ENCODE assay signal across 8 cellular contexts in genomic region chr1:163528710-163529348, GRCh38.
A peak's percentile ranks its signal among the peaks of the same experiment; 100 is the strongest.
DNase-seq lines count a peak whose midpoint lies in the region; ATAC-seq, FAIRE-seq and TF ChIP-seq lines count a peak whose summit lies in the region.

No MANE protein-coding gene starts in this region.

- peaks cover 0 to 5% of the 10 kb centered on the region in 2 donors for H3K9me3 Mint-ChIP-seq in stimulated activated naive CD8-positive, alpha-beta T cell treated with anti-CD3 and anti-CD28 coated beads, Interleukin-15, amount 100 ng/mL, for 72 hours
- peaks cover 3% of the 10 kb centered on the region for H3K9me3 Mint-ChIP-seq in neural progenitor cell
- no peaks in the 10 kb centered on the region for H3K9me3 Mint-ChIP-seq in activated T-helper 17 cell treated with anti-CD3 and anti-CD28 coated beads, Interleukin-2, amount 50 U/mL, for 72 hours

- H2AFZ ChIP-seq in neural progenitor cell (replicated peaks), result no peak overlapping the region

- no peaks in the 10 kb centered on the region for H3K36me3 Mint-ChIP-seq in neural progenitor cell
- H3K36me3 Mint-ChIP-seq in activated T-helper 17 cell treated with anti-CD3 and anti-CD28 coated beads, Interleukin-2, amount 50 U/mL, for 72 hours (ENCODE audit: low read depth), result no peaks in the 10 kb centered on the region

- no peak overlapping the region for H3K9ac ChIP-seq in neural progenitor cell

- no peaks in the 10 kb centered on the region for H4K20me1 ChIP-seq in neural progenitor cell (ENCODE audit: low read depth)

- no peak overlapping the region for H3K4me3 ChIP-seq in neural progenitor cell

- no peaks in the 10 kb centered on the region for H3K27me3 ChIP-seq in neural progenitor cell

- no peaks in the 10 kb centered on the region for H3K79me2 ChIP-seq in neural progenitor cell (ENCODE audit: low read depth)

- H3F3A ChIP-seq in neural progenitor cell (ENCODE audit: low read depth), result no peaks in the 10 kb centered on the region

- no peak overlapping the region for H3K4me2 ChIP-seq in neural progenitor cell

- no peaks in the 10 kb centered on the region for H3K9me3 ChIP-seq in neural progenitor cell (ENCODE audit: low read depth)

- TF ChIP-seq CTCF in neural progenitor cell (IDR thresholded peaks at IDR 0.05), result peak; percentile 72

- H3K4me1 ChIP-seq in neural progenitor cell, result no peaks in the 10 kb centered on the region

- peak; percentile 10 for DNase-seq in stimulated activated naive CD8-positive, alpha-beta T cell treated with anti-CD3 and anti-CD28 coated beads, Interleukin-15, Interleukin-2, amounts not matched to agents 100 U/mL and 50 U/mL, for 24 hours
- DNase-seq in stimulated activated naive CD8-positive, alpha-beta T cell treated with anti-CD3 and anti-CD28 coated beads, Interleukin-15, amount 100 ng/mL, for 72 hours, result no peak
- peak; percentile 14 for DNase-seq in NCI-H446 treated with DMSO at 0.1 percent for 48 hours (lab: John Stamatoyannopoulos, UW)
- DNase-seq in neural progenitor cell (ENCODE audit: low spot score), result peak; percentile 13
- DNase-seq in effector CD4-positive, alpha-beta T cell, result no peak

- H3K27ac ChIP-seq in neural progenitor cell, result no peak overlapping the region

- no peak overlapping the region for H3K4me3 Mint-ChIP-seq in stimulated activated naive CD8-positive, alpha-beta T cell treated with anti-CD3 and anti-CD28 coated beads, Interleukin-15, amount 100 ng/mL, for 72 hours
- H3K4me3 Mint-ChIP-seq in neural progenitor cell, result no peak overlapping the region
- H3K4me3 Mint-ChIP-seq in activated T-helper 17 cell treated with anti-CD3 and anti-CD28 coated beads, Interleukin-2, amount 50 U/mL, for 72 hours, result no peak overlapping the region

- FAIRE-seq in colon (lab: Jason Lieb, UNC), result peak; percentile 68

- H3K4me1 Mint-ChIP-seq in stimulated activated naive CD8-positive, alpha-beta T cell treated with anti-CD3 and anti-CD28 coated beads, Interleukin-15, amount 100 ng/mL, for 72 hours, result no peaks in the 10 kb centered on the region
- no peaks in the 10 kb centered on the region for H3K4me1 Mint-ChIP-seq in neural progenitor cell
- no peaks in the 10 kb centered on the region for H3K4me1 Mint-ChIP-seq in activated T-helper 17 cell treated with anti-CD3 and anti-CD28 coated beads, Interleukin-2, amount 50 U/mL, for 72 hours

- H3K27me3 Mint-ChIP-seq in stimulated activated naive CD8-positive, alpha-beta T cell treated with anti-CD3 and anti-CD28 coated beads, Interleukin-15, amount 100 ng/mL, for 72 hours, result no peaks in the 10 kb centered on the region
- peaks cover 2% of the 10 kb centered on the region for H3K27me3 Mint-ChIP-seq in neural progenitor cell (ENCODE audit: insufficient read depth, low read depth)
- peaks cover 3% of the 10 kb centered on the region for H3K27me3 Mint-ChIP-seq in activated T-helper 17 cell treated with anti-CD3 and anti-CD28 coated beads, Interleukin-2, amount 50 U/mL, for 72 hours

- no peak for ATAC-seq in stimulated activated naive CD8-positive, alpha-beta T cell treated with anti-CD3 and anti-CD28 coated beads, Interleukin-15, Interleukin-2, amounts not matched to agents 100 U/mL and 50 U/mL, for 24 hours
- no peak for ATAC-seq in stimulated activated naive CD8-positive, alpha-beta T cell treated with anti-CD3 and anti-CD28 coated beads, Interleukin-15, amount 100 ng/mL, for 72 hours
- ATAC-seq in HG02610 (IDR thresholded peaks at IDR 0.05; ENCODE audit: unreplicated experiment), result peak; percentile 76
- ATAC-seq in activated T-helper 17 cell treated with anti-CD3 and anti-CD28 coated beads, Interleukin-2, amount 50 U/mL, for 72 hours (replicated peaks), result no peak

- no peaks in the 10 kb centered on the region for H3K36me3 ChIP-seq in neural progenitor cell

- H3K27ac Mint-ChIP-seq in stimulated activated naive CD8-positive, alpha-beta T cell treated with anti-CD3 and anti-CD28 coated beads, Interleukin-15, amount 100 ng/mL, for 72 hours, result no peak overlapping the region
- no peak overlapping the region for H3K27ac Mint-ChIP-seq in neural progenitor cell
- H3K27ac Mint-ChIP-seq in activated T-helper 17 cell treated with anti-CD3 and anti-CD28 coated beads, Interleukin-2, amount 50 U/mL, for 72 hours, result no peak overlapping the region

Comparison
In these comparisons a context has a peak if more than half of its experiments do, and no peak if none do; other contexts are left out.
1. DNase-seq: peak in stimulated activated naive CD8-positive, alpha-beta T cell treated with anti-CD3 and anti-CD28 coated beads, Interleukin-15, Interleukin-2, amounts not matched to agents 100 U/mL and 50 U/mL, for 24 hours (single experiment), NCI-H446 treated with DMSO at 0.1 percent for 48 hours (single experiment) and neural progenitor cell (single experiment); none in stimulated activated naive CD8-positive, alpha-beta T cell treated with anti-CD3 and anti-CD28 coated beads, Interleukin-15, amount 100 ng/mL, for 72 hours (0 of 2) and effector CD4-positive, alpha-beta T cell (single experiment).